In genomic region chr11:71998649-71999310, GRCh38 we compare ENCODE assay signal across 8 cellular contexts. TPM values are rescaled to one million over a fixed set of nuclear protein-coding genes. Genes with fewer than 3 reads are reported as not detected.
DNase-seq lines count a peak whose midpoint lies in the region; ATAC-seq and TF ChIP-seq lines count a peak whose summit lies in the region.

Gene IL18BP, plus strand, starts transcription at chr11:71998909. Its CDS starts 1,076 bp downstream, at chr11:71999985.

- H3K79me2 ChIP-seq in OCI-LY1 (ENCODE audit: insufficient read depth, low read length) = no peaks in the 10 kb centered on the region

- no peak within 1 kb of the TSS; the same call in 1 of the 2 replicates for H3K9ac ChIP-seq in OCI-LY1 (ENCODE audit: low read length)

- peak within 1 kb of the TSS; percentile 2 for H3K4me3 ChIP-seq in OCI-LY1 (ENCODE audit: low read depth, low read length, poor library complexity, severe bottlenecking)

- H3K27ac ChIP-seq in OCI-LY1 (ENCODE audit: low read depth, low read length, poor library complexity, severe bottlenecking) = peak within 1 kb of the TSS; percentile 34

- no peaks in the 10 kb centered on the region for H3F3A ChIP-seq in OCI-LY1 (ENCODE audit: insufficient read depth, low read length)

- H4K20me1 ChIP-seq in OCI-LY1 (ENCODE audit: insufficient read depth, low read length) = no peaks in the 10 kb centered on the region

- TF ChIP-seq CTCF in OCI-LY1 (IDR thresholded peaks at IDR 0.05; ENCODE audit: low read length) (no peak), neural crest cell (conservative IDR thresholded peaks at IDR 0.05) (no peak)

- intact Hi-C loops in dendritic cell treated with granulocyte-macrophage colony-stimulating factor and Interleukin-4, amounts not matched to agents 40 ng/mL and 50 ng/mL, for 4 days (cut with micrococcal nuclease) = no loop called here

- peak within 1 kb of the TSS; percentile 90 for H3K4me3 Mint-ChIP-seq in dendritic cell treated with granulocyte-macrophage colony-stimulating factor and Interleukin-4, amounts not matched to agents 40 ng/mL and 50 ng/mL, for 4 days
- H3K4me3 Mint-ChIP-seq in neural crest cell = peak within 1 kb of the TSS; percentile 59

- no peaks in the 10 kb centered on the region for H3K27me3 ChIP-seq in OCI-LY1 (ENCODE audit: insufficient read depth, low read length)

- no peaks in the 10 kb centered on the region for H3K9me3 Mint-ChIP-seq in dendritic cell treated with granulocyte-macrophage colony-stimulating factor and Interleukin-4, amounts not matched to agents 40 ng/mL and 50 ng/mL, for 4 days
- no peaks in the 10 kb centered on the region for H3K9me3 Mint-ChIP-seq in neural crest cell

- no peak for DNase-seq in neural crest cell (ENCODE audit: low read depth, low spot score)
- DNase-seq in SHP77 treated with DMSO at 0.1 percent for 48 hours (lab: John Stamatoyannopoulos, UW) = no peak
- DNase-seq in iPS-NIHi7 (ENCODE audit: extremely low spot score) = no peak
- no peak for DNase-seq in NCI-H526 (lab: John Stamatoyannopoulos, UW)

- no peaks in the 10 kb centered on the region for H3K27me3 Mint-ChIP-seq in dendritic cell treated with granulocyte-macrophage colony-stimulating factor and Interleukin-4, amounts not matched to agents 40 ng/mL and 50 ng/mL, for 4 days
- peaks cover 9% of the 10 kb centered on the region for H3K27me3 Mint-ChIP-seq in neural crest cell (ENCODE audit: low read depth)

- H3K36me3 Mint-ChIP-seq in dendritic cell treated with granulocyte-macrophage colony-stimulating factor and Interleukin-4, amounts not matched to agents 40 ng/mL and 50 ng/mL, for 4 days (ENCODE audit: low read depth) = peaks cover 59% of the 10 kb centered on the region
- H3K36me3 Mint-ChIP-seq in neural crest cell (ENCODE audit: low read depth) = peaks cover 15% of the 10 kb centered on the region

- ATAC-seq in GM18867 (IDR thresholded peaks at IDR 0.05; ENCODE audit: unreplicated experiment) (peak; percentile 51), GM19395 (IDR thresholded peaks at IDR 0.05; ENCODE audit: unreplicated experiment) (no peak)

- peaks cover 95% of the 10 kb centered on the region for H3K4me1 Mint-ChIP-seq in dendritic cell treated with granulocyte-macrophage colony-stimulating factor and Interleukin-4, amounts not matched to agents 40 ng/mL and 50 ng/mL, for 4 days (ENCODE audit: low read depth)
- peaks cover 6% of the 10 kb centered on the region for H3K4me1 Mint-ChIP-seq in neural crest cell

- no peaks in the 10 kb centered on the region for H3K9me3 ChIP-seq in OCI-LY1 (ENCODE audit: low read length)

- H2AFZ ChIP-seq in OCI-LY1 (ENCODE audit: low read length) = no peak within 1 kb of the TSS

- peak within 1 kb of the TSS; percentile 96 for H3K27ac Mint-ChIP-seq in dendritic cell treated with granulocyte-macrophage colony-stimulating factor and Interleukin-4, amounts not matched to agents 40 ng/mL and 50 ng/mL, for 4 days
- H3K27ac Mint-ChIP-seq in neural crest cell (ENCODE audit: unreplicated experiment) = peak within 1 kb of the TSS; percentile 82

- H3K4me1 ChIP-seq in OCI-LY1 (ENCODE audit: insufficient read depth, low read length, severe bottlenecking) = peaks cover 14% of the 10 kb centered on the region

- H3K36me3 ChIP-seq in OCI-LY1 (ENCODE audit: insufficient read depth, low read length) = peaks cover 23% of the 10 kb centered on the region

- H3K4me2 ChIP-seq in OCI-LY1 (ENCODE audit: low read length) = peak within 1 kb of the TSS; percentile 37; the same call in 1 of the 2 replicates

- no peaks in the 10 kb centered on the region for H3K9me2 ChIP-seq in OCI-LY1 (ENCODE audit: low read depth, low read length)

RNA-seq across cellular contexts. Expression of gene IL18BP, which starts in this region (rescaled TPM):
- total RNA-seq in neural crest cell = 10.7 and 10.8 TPM in 2 replicates
